Comparison of ENCODE assay signal across 8 cellular contexts in the genomic region with DNA sequence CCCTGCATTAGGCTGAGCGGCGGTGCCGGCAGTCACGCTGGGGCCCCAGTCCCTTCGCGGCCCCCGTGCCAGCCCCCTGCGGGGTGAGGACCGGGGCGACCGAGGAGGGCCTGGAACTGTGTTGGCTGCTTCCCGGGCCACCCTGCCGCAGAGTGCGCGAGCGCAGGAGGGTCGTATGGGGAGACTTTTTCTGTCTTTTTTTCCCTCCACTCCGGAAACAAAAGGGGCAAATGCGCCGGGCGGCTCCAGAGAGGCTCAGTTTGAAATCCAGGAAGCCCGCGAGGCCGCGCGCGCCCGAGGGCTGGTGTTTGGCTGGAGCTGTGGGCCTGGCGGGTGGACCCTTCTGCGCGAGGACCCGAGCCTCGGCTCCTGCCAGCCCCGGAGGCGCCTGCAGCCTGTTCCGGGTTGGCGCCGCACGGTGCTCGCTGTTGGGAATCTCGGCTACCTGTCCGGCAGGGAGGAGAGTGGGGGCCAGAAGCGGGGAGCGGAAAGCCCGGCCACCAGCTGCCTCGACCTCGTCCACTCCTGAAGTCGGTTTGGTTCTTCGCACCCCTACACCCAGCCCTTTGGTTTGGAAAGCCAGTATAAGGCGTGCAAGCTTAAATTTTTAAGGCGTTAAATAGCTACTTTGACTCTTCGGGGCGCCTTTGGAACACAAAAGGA. TPM values are rescaled to one million over a fixed set of nuclear protein-coding genes. Genes with fewer than 3 reads are reported as not detected.
A peak's percentile ranks its signal among the peaks of the same experiment; 100 is the strongest.
DNase-seq lines count a peak whose midpoint lies in the region; TF ChIP-seq lines count a peak whose summit lies in the region.

No MANE protein-coding gene starts in this region.

- H3K9me3 ChIP-seq in SJCRH30 (replicated peaks) (no peaks in the 10 kb centered on the region), endocrine pancreas (ENCODE audit: control insufficient read depth, low read length) (no peaks in the 10 kb centered on the region), muscle layer of duodenum (ENCODE audit: control insufficient read depth in 1 of 2, low read length in 2 of 2) (no peaks in the 10 kb centered on the region)

- H3K9ac ChIP-seq in endocrine pancreas (ENCODE audit: control insufficient read depth, insufficient read depth, low read length) = peak overlapping the region; percentile 80

- H3K27me3 ChIP-seq in SJCRH30 (no peaks in the 10 kb centered on the region), endocrine pancreas (ENCODE audit: control insufficient read depth, insufficient read depth, low read length) (no peaks in the 10 kb centered on the region), muscle layer of duodenum (ENCODE audit: low read depth, low read length) (no peaks in the 10 kb centered on the region)

- no peaks in the 10 kb centered on the region for H3K36me3 ChIP-seq in SJCRH30
- H3K36me3 ChIP-seq in endocrine pancreas (ENCODE audit: control insufficient read depth, insufficient read depth, low read length) = no peaks in the 10 kb centered on the region
- H3K36me3 ChIP-seq in muscle layer of duodenum (ENCODE audit: control insufficient read depth in 1 of 2, insufficient read depth in 2 of 2, low read length in 2 of 2) = peaks cover 0 to 4% of the 10 kb centered on the region in 2 donors

- H3K4me1 ChIP-seq in SJCRH30 (peaks cover 15% of the 10 kb centered on the region), endocrine pancreas (ENCODE audit: control insufficient read depth, insufficient read depth, low read length) (peaks cover 24% of the 10 kb centered on the region), muscle layer of duodenum (ENCODE audit: control insufficient read depth in 1 of 2, insufficient read depth in 2 of 2, low read length in 2 of 2) (peaks cover 27 to 43% of the 10 kb centered on the region in 2 donors)

- H3K4me3 ChIP-seq in SJCRH30 (peak overlapping the region; percentile 81), endocrine pancreas (ENCODE audit: control insufficient read depth, insufficient read depth, low read length) (peak overlapping the region; percentile 46), muscle layer of duodenum (ENCODE audit: low read depth in 1 of 2, low read length in 2 of 2) (peak overlapping the region; percentile 73 to 96)

- H3K27ac ChIP-seq in SJCRH30 = peak overlapping the region; percentile 67
- H3K27ac ChIP-seq in muscle layer of duodenum (ENCODE audit: low read length) = peak overlapping the region; percentile 41

- TF ChIP-seq CTCF in GM10266 (IDR thresholded peaks at IDR 0.05; ENCODE audit: control insufficient read depth, insufficient read depth, low read depth, missing control alignments) = no peak

- DNase-seq in NCI-H1694 treated with DMSO at 0.1 percent for 48 hours (lab: John Stamatoyannopoulos, UW) (peak; percentile 53), NCI-H1694 (lab: John Stamatoyannopoulos, UW) (no peak), SJCRH30 (peak; percentile 29 to 53), SHP77 treated with DMSO at 0.1 percent for 48 hours (lab: John Stamatoyannopoulos, UW) (no peak), GM10266 (ENCODE audit: extremely low spot score) (no peak), NCI-H128 (lab: John Stamatoyannopoulos, UW; ENCODE audit: unreplicated experiment) (no peak)

RNA-seq across cellular contexts. Expression of a gene that starts 0.7 kb away (rescaled TPM):
- 20.9 and 22.4 TPM in 2 replicates for total RNA-seq in SJCRH30 (2014; rRNA removed; shearing (Covaris generic))

Comparison
In these comparisons a context has a peak if more than half of its experiments do, and no peak if none do; other contexts are left out.
1. DNase-seq: peak in NCI-H1694 treated with DMSO at 0.1 percent for 48 hours (single experiment) and SJCRH30 (2 of 2); none in NCI-H1694 (single experiment), SHP77 treated with DMSO at 0.1 percent for 48 hours (single experiment), GM10266 (single experiment) and NCI-H128 (single experiment).
2. Peak in every context shown above with its lines, with median percentiles within 50 percentile points of each other: H3K4me3 ChIP-seq.